Comparison of ENCODE assay signal across 10 cellular contexts in genomic region chr4:186069734-186070133, GRCh38. TPM values are rescaled to one million over a fixed set of nuclear protein-coding genes. Genes with fewer than 3 reads are reported as not detected.
DNase-seq lines count a peak whose midpoint lies in the region; ATAC-seq and TF ChIP-seq lines count a peak whose summit lies in the region.
"Had no signal": no experiment of that assay in that cellular context is flagged by ENCODE, and none has a peak within 500 bp of the region (broad histone marks: within the 10 kb centered on the region; RNA-seq: fewer than 3 reads in every experiment).

No MANE protein-coding gene starts in this region.

- TF ChIP-seq POLR2A in body of pancreas (IDR thresholded peaks at IDR 0.05), result no peak

- H2AFZ ChIP-seq in GM23248 (peak overlapping the region; percentile 96), smooth muscle cell (ENCODE audit: low read depth) (peak overlapping the region; percentile 89)

- H3K9me2 ChIP-seq in GM23248 (ENCODE audit: insufficient read depth), result no peaks in the 10 kb centered on the region

- H3K79me2 ChIP-seq in GM23248 (ENCODE audit: insufficient read depth), result no peaks in the 10 kb centered on the region
- no peaks in the 10 kb centered on the region for H3K79me2 ChIP-seq in smooth muscle cell (ENCODE audit: low read depth)

- TF ChIP-seq CTCF in body of pancreas (IDR thresholded peaks at IDR 0.05) (no peak), left lung (IDR thresholded peaks at IDR 0.05) (no peak), smooth muscle cell (IDR thresholded peaks at IDR 0.05; ENCODE audit: borderline replicate concordance, insufficient read depth, poor library complexity, severe bottlenecking) (no peak)

- intact Hi-C loops in body of pancreas (cut with DNase I), result loop anchor here (5.0 kb wide), 1 partner anchor 58 kb away; no protein-coding TSS in a partner anchor
- intact Hi-C loops in left lung (cut with DNase I), result no loop called here

- H3K9me3 ChIP-seq in GM23248 (ENCODE audit: low read depth), result no peaks in the 10 kb centered on the region
- H3K9me3 ChIP-seq in body of pancreas, result no peaks in the 10 kb centered on the region
- H3K9me3 ChIP-seq in left lung, result no peaks in the 10 kb centered on the region
- H3K9me3 ChIP-seq in smooth muscle cell (replicated peaks; ENCODE audit: low read depth), result no peaks in the 10 kb centered on the region

- H3K27me3 ChIP-seq in GM23248 (replicated peaks; ENCODE audit: insufficient read depth), result no peaks in the 10 kb centered on the region
- no peaks in the 10 kb centered on the region for H3K27me3 ChIP-seq in body of pancreas
- no peaks in the 10 kb centered on the region for H3K27me3 ChIP-seq in left lung
- no peaks in the 10 kb centered on the region for H3K27me3 ChIP-seq in smooth muscle cell (ENCODE audit: low read depth)

- ATAC-seq in body of pancreas, result no peak
- ATAC-seq in left lung, result no peak
- ATAC-seq in GM18868 (IDR thresholded peaks at IDR 0.05; ENCODE audit: unreplicated experiment), result no peak

- H3K4me1 ChIP-seq in GM23248 (ENCODE audit: insufficient read depth) (no peaks in the 10 kb centered on the region), body of pancreas (peaks cover 16% of the 10 kb centered on the region), left lung (peaks cover 0 to 23% of the 10 kb centered on the region in 2 donors), smooth muscle cell (ENCODE audit: low read depth) (peaks cover 11% of the 10 kb centered on the region)

- H3K27ac ChIP-seq in GM23248, result no peak overlapping the region
- peak overlapping the region in 3 of 4 donors; percentile 72 to 81 (median 75) for H3K27ac ChIP-seq in body of pancreas
- peak overlapping the region in 1 of 2 donors; percentile 67 for H3K27ac ChIP-seq in left lung
- no peak overlapping the region for H3K27ac ChIP-seq in smooth muscle cell (ENCODE audit: low read depth)

- H3K4me3 ChIP-seq in GM23248 (peak overlapping the region; percentile 84; the same call in 1 of the 2 replicates), body of pancreas (no peak overlapping the region), left lung (peak overlapping the region; percentile 34 to 51), smooth muscle cell (peak overlapping the region; percentile 57)

- H3K9ac ChIP-seq in GM23248, result 0 out of 2 replicates have a peak overlapping the region, but pooled peaks have one; percentile 68
- H3K9ac ChIP-seq in smooth muscle cell (ENCODE audit: low read depth), result no peak overlapping the region

- DNase-seq in GM23248 (no peak), body of pancreas (no peak), left lung (no peak), smooth muscle cell (lab: John Stamatoyannopoulos, UW; ENCODE audit: unreplicated experiment) (no peak), NCI-H524 treated with DMSO at 0.1 percent for 48 hours (lab: John Stamatoyannopoulos, UW) (no peak)
- no peak for DNase-seq in activated CD4-positive, alpha-beta T cell treated with anti-CD3 and anti-CD28 coated beads for 1 hour
- no peak for DNase-seq in activated CD4-positive, alpha-beta T cell treated with anti-CD3 and anti-CD28 coated beads for 48 hours
- DNase-seq: KG1, NCI-H345 had no signal

- H4K20me1 ChIP-seq in GM23248 (ENCODE audit: insufficient read depth) (no peaks in the 10 kb centered on the region), smooth muscle cell (ENCODE audit: low read depth) (no peaks in the 10 kb centered on the region)

- in situ Hi-C loops in GM23248 (cut with MboI), result no loop called here

- H3F3A ChIP-seq in GM23248 (ENCODE audit: insufficient read depth) (no peaks in the 10 kb centered on the region), smooth muscle cell (ENCODE audit: low read depth) (no peaks in the 10 kb centered on the region)

- WGBS in GM23248 (ENCODE audit: low coverage in 1 of 2, low lambda C conversion rate in 2 of 2, missing lambda C conversion rate in 2 of 2), 2 experiments, result 32 to 37% methylated on average over 4 of the region's 4 CpGs
- 25 to 28% methylated on average over 4 of the region's 4 CpGs for WGBS in body of pancreas, 2 donors
- WGBS in smooth muscle cell (ENCODE audit: low lambda C conversion rate), result 91% methylated on average over 4 of the region's 4 CpGs

- H3K36me3 ChIP-seq in GM23248 (ENCODE audit: low read depth) (no peaks in the 10 kb centered on the region), body of pancreas (replicated peaks in 1 of 2; ENCODE audit: insufficient read depth in 1 of 2, low read depth in 2 of 2) (no peaks in the 10 kb centered on the region), left lung (no peaks in the 10 kb centered on the region), smooth muscle cell (ENCODE audit: low read depth) (no peaks in the 10 kb centered on the region)

- H3K4me2 ChIP-seq in GM23248 (ENCODE audit: unreplicated experiment) (peak overlapping the region; percentile 96), smooth muscle cell (no peak overlapping the region)

RNA-seq across cellular contexts. Expression of gene TLR3, which starts 0.8 kb away (rescaled TPM):
- 0.38 and 0.54 TPM in 2 replicates for total RNA-seq in GM23248 (2014; rRNA removed; shearing (Covaris generic))
- 0.66 and 0.68 TPM in 2 replicates for polyA plus RNA-seq in GM23248 (2016; fragmentation: Nextera tagmentation; extraction: Ambion mirVana)
- total RNA-seq in body of pancreas, result 1 to 10 TPM; 2.6 to 4.2 TPM
- 10 to 100 TPM; 24.6 to 44.2 TPM for total RNA-seq in left lung
- 0.40 and 2.0 TPM in 2 replicates for total RNA-seq in smooth muscle cell
- 1.0 and 1.3 TPM in 2 replicates for polyA plus RNA-seq in smooth muscle cell

RNA-seq across cellular contexts. Expression of gene FAM149A, which starts 34.8 kb away (rescaled TPM):
- 0.13 and 3.4 TPM in 2 replicates for total RNA-seq in GM23248 (2014; rRNA removed; shearing (Covaris generic))
- polyA plus RNA-seq in GM23248 (2016; fragmentation: Nextera tagmentation; extraction: Ambion mirVana) (0.94 and 1.2 TPM in 2 replicates), smooth muscle cell (0.55 and 3.7 TPM in 2 replicates)
- total RNA-seq in body of pancreas (10 to 100 TPM; 20.8 to 51.4 TPM), left lung (10 to 100 TPM; 10.1 to 14.8 TPM), smooth muscle cell (4.3 and 5.8 TPM in 2 replicates)

Comparison
In these comparisons a context has a peak if more than half of its experiments do, and no peak if none do; other contexts are left out.
1. H3K27ac ChIP-seq: peak in body of pancreas (3 of 4); none in GM23248 (single experiment) and smooth muscle cell (single experiment).
2. H3K4me3 ChIP-seq: peak in GM23248 (single experiment), left lung (2 of 2) and smooth muscle cell (single experiment); none in body of pancreas (0 of 2).